ENCODE assay signal across 9 cellular contexts in the genomic region with DNA sequence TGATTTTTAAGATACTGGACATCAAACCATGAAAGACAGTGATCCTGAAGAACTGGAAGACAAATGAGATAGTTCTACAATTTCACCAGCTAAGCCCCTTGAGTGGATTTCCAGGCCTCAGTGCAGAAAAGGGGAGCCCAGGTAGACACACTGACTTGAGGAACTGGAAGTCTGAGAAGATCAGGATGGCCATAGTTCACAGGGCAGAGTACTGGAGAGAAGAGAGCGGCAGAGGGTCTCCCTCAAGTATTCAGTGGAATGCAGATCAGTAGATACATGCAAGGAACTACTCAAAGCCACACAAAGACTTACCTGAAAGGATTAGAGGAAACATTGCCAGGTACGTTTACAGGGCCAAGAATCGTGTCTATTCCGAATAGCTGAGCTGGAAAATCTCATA.
"Had no signal": no experiment of that assay in that cellular context is flagged by ENCODE, and none has a peak within 500 bp of the region (broad histone marks: within the 10 kb centered on the region; RNA-seq: fewer than 3 reads in every experiment).

No MANE protein-coding gene starts in this region.

- H3K9me3 ChIP-seq: HAP-1 had no signal

- H3K36me3 Mint-ChIP-seq: IgD-negative memory B cell had no signal

- H3K9ac ChIP-seq: GM23248 had no signal

- H2AFZ ChIP-seq: GM23248 had no signal

- DNase-seq: GM23248, H7, HFFc6, KBM-7 had no signal

- H3K4me1 Mint-ChIP-seq: IgD-negative memory B cell had no signal

- FAIRE-seq: HepG2 had no signal

- ATAC-seq: HCT116, HepG2 had no signal

- H3K4me1 ChIP-seq: HAP-1 had no signal

- H3K4me3 Mint-ChIP-seq: HFFc6, IgD-negative memory B cell had no signal

- H3K4me3 ChIP-seq: GM23248, HAP-1 had no signal

- H3K36me3 ChIP-seq: HAP-1 had no signal

- H3K27ac Mint-ChIP-seq: HFFc6, IgD-negative memory B cell had no signal

- H3K27ac ChIP-seq: GM23248, HL-60 had no signal
